18 cellular contexts compared by ENCODE assay signal in genomic region chr2:1995584-1995983, GRCh38.
DNase-seq lines count a peak whose midpoint lies in the region; ATAC-seq and TF ChIP-seq lines count a peak whose summit lies in the region.
"Had no signal": no experiment of that assay in that cellular context is flagged by ENCODE, and none has a peak within 500 bp of the region (broad histone marks: within the 10 kb centered on the region; RNA-seq: fewer than 3 reads in every experiment).

No MANE protein-coding gene starts in this region.

- no peaks in the 10 kb centered on the region for H3K9me3 Mint-ChIP-seq in activated T-cell treated with anti-CD3 and anti-CD28 coated beads, Interleukin-2, amount 50 U/mL, for 72 hours
- H3K9me3 Mint-ChIP-seq in activated T-helper 17 cell treated with anti-CD3 and anti-CD28 coated beads, Interleukin-2, amount 50 U/mL, for 72 hours = no peaks in the 10 kb centered on the region
- H3K9me3 Mint-ChIP-seq in immature natural killer cell = no peaks in the 10 kb centered on the region

- peak; percentile 13 to 42 for ATAC-seq in activated T-cell treated with anti-CD3 and anti-CD28 coated beads, Interleukin-2, amount 50 U/mL, for 72 hours (replicated peaks in 1 of 2)
- ATAC-seq in activated T-helper 17 cell treated with anti-CD3 and anti-CD28 coated beads, Interleukin-2, amount 50 U/mL, for 72 hours (replicated peaks) = peak; percentile 28
- no peak for ATAC-seq in GM18505 (IDR thresholded peaks at IDR 0.05; ENCODE audit: unreplicated experiment)
- ATAC-seq: HCT116, psoas muscle had no signal

- DNase-seq in activated T-cell treated with anti-CD3 and anti-CD28 coated beads, Interleukin-2, amount 50 U/mL, for 72 hours = no peak
- DNase-seq in activated T-cell treated with anti-CD3 and anti-CD28 coated beads, Interleukin-2, amount 50 U/mL, for 48 hours = no peak
- peak in 1 of 3 donors; percentile 4 for DNase-seq in immature natural killer cell
- peak; percentile 72 to 80 for DNase-seq in vagina (ENCODE audit: extremely low spot score in 2 of 2)
- no peak for DNase-seq in GM19240 (ENCODE audit: insufficient read length, low spot score)
- no peak for DNase-seq in hippocampal formation (lab: John Stamatoyannopoulos, UW)
- DNase-seq: ACHN; DMS53; erythroblast; foreskin melanocyte; NCI-H526 treated with DMSO at 0.1 percent for 48 hours; psoas muscle; SHP77 treated with DMSO at 0.1 percent for 48 hours; small intestine; stimulated activated CD4-positive, alpha-beta T cell treated with anti-CD3 and anti-CD28 coated beads, Interleukin-2, amount 100 ng/mL, for 48 hours had no signal

- peaks cover 18% of the 10 kb centered on the region for H3K4me1 Mint-ChIP-seq in activated T-cell treated with anti-CD3 and anti-CD28 coated beads, Interleukin-2, amount 50 U/mL, for 72 hours (ENCODE audit: low read depth)
- H3K4me1 Mint-ChIP-seq in activated T-helper 17 cell treated with anti-CD3 and anti-CD28 coated beads, Interleukin-2, amount 50 U/mL, for 72 hours = peaks cover 12% of the 10 kb centered on the region
- peaks cover 78 to 84% of the 10 kb centered on the region in 2 donors for H3K4me1 Mint-ChIP-seq in immature natural killer cell

- no peak for TF ChIP-seq CTCF in vagina (IDR thresholded peaks at IDR 0.05)

- TF ChIP-seq POLR2A in vagina (IDR thresholded peaks at IDR 0.05) (no peak), GM18505 (IDR thresholded peaks at IDR 0.05; ENCODE audit: borderline replicate concordance, extremely low read depth, insufficient read depth, insufficient read length) (no peak)

- intact Hi-C loops in vagina (cut with DNase I) = no loop called here

- H3K27me3 ChIP-seq in vagina = no peaks in the 10 kb centered on the region

- H3K27me3 Mint-ChIP-seq in activated T-cell treated with anti-CD3 and anti-CD28 coated beads, Interleukin-2, amount 50 U/mL, for 72 hours (ENCODE audit: low read depth) = peaks cover 51% of the 10 kb centered on the region
- H3K27me3 Mint-ChIP-seq in activated T-helper 17 cell treated with anti-CD3 and anti-CD28 coated beads, Interleukin-2, amount 50 U/mL, for 72 hours = peaks cover 40% of the 10 kb centered on the region
- H3K27me3 Mint-ChIP-seq in immature natural killer cell (ENCODE audit: low read depth in 3 of 3) = peaks cover 6 to 15% (median 7%) of the 10 kb centered on the region in 3 donors

- no peaks in the 10 kb centered on the region for H3K36me3 ChIP-seq in vagina

- no peak overlapping the region for H3K27ac Mint-ChIP-seq in activated T-cell treated with anti-CD3 and anti-CD28 coated beads, Interleukin-2, amount 50 U/mL, for 72 hours
- peak overlapping the region; percentile 28 for H3K27ac Mint-ChIP-seq in activated T-helper 17 cell treated with anti-CD3 and anti-CD28 coated beads, Interleukin-2, amount 50 U/mL, for 72 hours
- peak overlapping the region; percentile 28 to 60 (median 40) for H3K27ac Mint-ChIP-seq in immature natural killer cell

- no peak overlapping the region for H3K4me3 ChIP-seq in vagina
- H3K4me3 ChIP-seq: psoas muscle had no signal

- H3K4me3 Mint-ChIP-seq in activated T-cell treated with anti-CD3 and anti-CD28 coated beads, Interleukin-2, amount 50 U/mL, for 72 hours = peak overlapping the region; percentile 11 to 71
- peak overlapping the region; percentile 24 for H3K4me3 Mint-ChIP-seq in activated T-helper 17 cell treated with anti-CD3 and anti-CD28 coated beads, Interleukin-2, amount 50 U/mL, for 72 hours
- H3K4me3 Mint-ChIP-seq in immature natural killer cell = peak overlapping the region; percentile 62 to 81 (median 75)

- H3K27ac ChIP-seq in vagina = no peak overlapping the region
- H3K27ac ChIP-seq: psoas muscle had no signal

- H3K9me3 ChIP-seq in vagina = no peaks in the 10 kb centered on the region
- H3K9me3 ChIP-seq: psoas muscle had no signal

- no peaks in the 10 kb centered on the region for H3K36me3 Mint-ChIP-seq in activated T-cell treated with anti-CD3 and anti-CD28 coated beads, Interleukin-2, amount 50 U/mL, for 72 hours (ENCODE audit: insufficient read depth in 2 of 2)
- no peaks in the 10 kb centered on the region for H3K36me3 Mint-ChIP-seq in activated T-helper 17 cell treated with anti-CD3 and anti-CD28 coated beads, Interleukin-2, amount 50 U/mL, for 72 hours (ENCODE audit: low read depth)
- no peaks in the 10 kb centered on the region for H3K36me3 Mint-ChIP-seq in immature natural killer cell

- no peaks in the 10 kb centered on the region for H3K4me1 ChIP-seq in vagina
- H3K4me1 ChIP-seq: psoas muscle had no signal

Comparison
In these comparisons a context has a peak if more than half of its experiments do, and no peak if none do; other contexts are left out.
1. DNase-seq: peak in vagina (2 of 2); none in activated T-cell treated with anti-CD3 and anti-CD28 coated beads, Interleukin-2, amount 50 U/mL, for 72 hours (0 of 2), activated T-cell treated with anti-CD3 and anti-CD28 coated beads, Interleukin-2, amount 50 U/mL, for 48 hours (0 of 2), GM19240 (single experiment) and hippocampal formation (0 of 2).
2. H3K4me3 Mint-ChIP-seq: peak in every context shown above with its lines; median percentile 75 in immature natural killer cell; 41 in activated T-cell treated with anti-CD3 and anti-CD28 coated beads, Interleukin-2, amount 50 U/mL, for 72 hours; 24 in activated T-helper 17 cell treated with anti-CD3 and anti-CD28 coated beads, Interleukin-2, amount 50 U/mL, for 72 hours.